Comparison of ENCODE assay signal across 1 cellular context in genomic region chr13:34139660-34140059, GRCh38.
TF ChIP-seq lines count a peak whose summit lies in the region.

No MANE protein-coding gene starts in this region.

TF ChIP-seq in GM23338, 12 proteins besides CTCF, POLR2A, EP300 and RAD21 (continued from another document):
- TF ChIP-seq, protein P1, sequence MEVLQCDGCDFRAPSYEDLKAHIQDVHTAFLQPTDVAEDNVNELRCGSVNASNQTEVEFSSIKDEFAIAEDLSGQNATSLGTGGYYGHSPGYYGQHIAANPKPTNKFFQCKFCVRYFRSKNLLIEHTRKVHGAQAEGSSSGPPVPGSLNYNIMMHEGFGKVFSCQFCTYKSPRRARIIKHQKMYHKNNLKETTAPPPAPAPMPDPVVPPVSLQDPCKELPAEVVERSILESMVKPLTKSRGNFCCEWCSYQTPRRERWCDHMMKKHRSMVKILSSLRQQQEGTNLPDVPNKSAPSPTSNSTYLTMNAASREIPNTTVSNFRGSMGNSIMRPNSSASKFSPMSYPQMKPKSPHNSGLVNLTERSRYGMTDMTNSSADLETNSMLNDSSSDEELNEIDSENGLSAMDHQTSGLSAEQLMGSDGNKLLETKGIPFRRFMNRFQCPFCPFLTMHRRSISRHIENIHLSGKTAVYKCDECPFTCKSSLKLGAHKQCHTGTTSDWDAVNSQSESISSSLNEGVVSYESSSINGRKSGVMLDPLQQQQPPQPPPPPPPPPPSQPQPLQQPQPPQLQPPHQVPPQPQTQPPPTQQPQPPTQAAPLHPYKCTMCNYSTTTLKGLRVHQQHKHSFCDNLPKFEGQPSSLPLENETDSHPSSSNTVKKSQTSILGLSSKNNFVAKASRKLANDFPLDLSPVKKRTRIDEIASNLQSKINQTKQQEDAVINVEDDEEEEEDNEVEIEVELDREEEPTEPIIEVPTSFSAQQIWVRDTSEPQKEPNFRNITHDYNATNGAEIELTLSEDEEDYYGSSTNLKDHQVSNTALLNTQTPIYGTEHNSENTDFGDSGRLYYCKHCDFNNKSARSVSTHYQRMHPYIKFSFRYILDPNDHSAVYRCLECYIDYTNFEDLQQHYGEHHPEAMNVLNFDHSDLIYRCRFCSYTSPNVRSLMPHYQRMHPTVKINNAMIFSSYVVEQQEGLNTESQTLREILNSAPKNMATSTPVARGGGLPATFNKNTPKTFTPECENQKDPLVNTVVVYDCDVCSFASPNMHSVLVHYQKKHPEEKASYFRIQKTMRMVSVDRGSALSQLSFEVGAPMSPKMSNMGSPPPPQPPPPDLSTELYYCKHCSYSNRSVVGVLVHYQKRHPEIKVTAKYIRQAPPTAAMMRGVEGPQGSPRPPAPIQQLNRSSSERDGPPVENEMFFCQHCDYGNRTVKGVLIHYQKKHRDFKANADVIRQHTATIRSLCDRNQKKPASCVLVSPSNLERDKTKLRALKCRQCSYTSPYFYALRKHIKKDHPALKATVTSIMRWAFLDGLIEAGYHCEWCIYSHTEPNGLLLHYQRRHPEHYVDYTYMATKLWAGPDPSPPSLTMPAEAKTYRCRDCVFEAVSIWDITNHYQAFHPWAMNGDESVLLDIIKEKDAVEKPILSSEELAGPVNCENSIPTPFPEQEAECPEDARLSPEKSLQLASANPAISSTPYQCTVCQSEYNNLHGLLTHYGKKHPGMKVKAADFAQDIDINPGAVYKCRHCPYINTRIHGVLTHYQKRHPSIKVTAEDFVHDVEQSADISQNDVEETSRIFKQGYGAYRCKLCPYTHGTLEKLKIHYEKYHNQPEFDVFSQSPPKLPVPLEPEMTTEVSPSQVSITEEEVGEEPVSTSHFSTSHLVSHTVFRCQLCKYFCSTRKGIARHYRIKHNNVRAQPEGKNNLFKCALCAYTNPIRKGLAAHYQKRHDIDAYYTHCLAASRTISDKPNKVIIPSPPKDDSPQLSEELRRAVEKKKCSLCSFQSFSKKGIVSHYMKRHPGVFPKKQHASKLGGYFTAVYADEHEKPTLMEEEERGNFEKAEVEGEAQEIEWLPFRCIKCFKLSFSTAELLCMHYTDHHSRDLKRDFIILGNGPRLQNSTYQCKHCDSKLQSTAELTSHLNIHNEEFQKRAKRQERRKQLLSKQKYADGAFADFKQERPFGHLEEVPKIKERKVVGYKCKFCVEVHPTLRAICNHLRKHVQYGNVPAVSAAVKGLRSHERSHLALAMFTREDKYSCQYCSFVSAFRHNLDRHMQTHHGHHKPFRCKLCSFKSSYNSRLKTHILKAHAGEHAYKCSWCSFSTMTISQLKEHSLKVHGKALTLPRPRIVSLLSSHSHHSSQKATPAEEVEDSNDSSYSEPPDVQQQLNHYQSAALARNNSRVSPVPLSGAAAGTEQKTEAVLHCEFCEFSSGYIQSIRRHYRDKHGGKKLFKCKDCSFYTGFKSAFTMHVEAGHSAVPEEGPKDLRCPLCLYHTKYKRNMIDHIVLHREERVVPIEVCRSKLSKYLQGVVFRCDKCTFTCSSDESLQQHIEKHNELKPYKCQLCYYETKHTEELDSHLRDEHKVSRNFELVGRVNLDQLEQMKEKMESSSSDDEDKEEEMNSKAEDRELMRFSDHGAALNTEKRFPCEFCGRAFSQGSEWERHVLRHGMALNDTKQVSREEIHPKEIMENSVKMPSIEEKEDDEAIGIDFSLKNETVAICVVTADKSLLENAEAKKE (CRISPR knock-in tag; IDR thresholded peaks at IDR 0.05) = no peak
- TF ChIP-seq STAT1 (IDR thresholded peaks at IDR 0.05; ENCODE audit: unreplicated experiment) (no peak), ZNF114 (CRISPR knock-in tag; IDR thresholded peaks at IDR 0.05) (no peak)
- TF ChIP-seq, protein P2, sequence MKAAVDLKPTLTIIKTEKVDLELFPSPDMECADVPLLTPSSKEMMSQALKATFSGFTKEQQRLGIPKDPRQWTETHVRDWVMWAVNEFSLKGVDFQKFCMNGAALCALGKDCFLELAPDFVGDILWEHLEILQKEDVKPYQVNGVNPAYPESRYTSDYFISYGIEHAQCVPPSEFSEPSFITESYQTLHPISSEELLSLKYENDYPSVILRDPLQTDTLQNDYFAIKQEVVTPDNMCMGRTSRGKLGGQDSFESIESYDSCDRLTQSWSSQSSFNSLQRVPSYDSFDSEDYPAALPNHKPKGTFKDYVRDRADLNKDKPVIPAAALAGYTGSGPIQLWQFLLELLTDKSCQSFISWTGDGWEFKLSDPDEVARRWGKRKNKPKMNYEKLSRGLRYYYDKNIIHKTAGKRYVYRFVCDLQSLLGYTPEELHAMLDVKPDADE (IDR thresholded peaks at IDR 0.05) = no peak
